ENCODE assay signal across 3 cellular contexts in genomic region chr6:105968955-105969333, GRCh38.
"Had no signal": no experiment of that assay in that cellular context is flagged by ENCODE, and none has a peak within 500 bp of the region (broad histone marks: within the 10 kb centered on the region; RNA-seq: fewer than 3 reads in every experiment).

No MANE protein-coding gene starts in this region.

- H3K4me3 ChIP-seq: GM12878 had no signal

- DNase-seq: GDM1, GF-D8 had no signal
